In the genomic region with DNA sequence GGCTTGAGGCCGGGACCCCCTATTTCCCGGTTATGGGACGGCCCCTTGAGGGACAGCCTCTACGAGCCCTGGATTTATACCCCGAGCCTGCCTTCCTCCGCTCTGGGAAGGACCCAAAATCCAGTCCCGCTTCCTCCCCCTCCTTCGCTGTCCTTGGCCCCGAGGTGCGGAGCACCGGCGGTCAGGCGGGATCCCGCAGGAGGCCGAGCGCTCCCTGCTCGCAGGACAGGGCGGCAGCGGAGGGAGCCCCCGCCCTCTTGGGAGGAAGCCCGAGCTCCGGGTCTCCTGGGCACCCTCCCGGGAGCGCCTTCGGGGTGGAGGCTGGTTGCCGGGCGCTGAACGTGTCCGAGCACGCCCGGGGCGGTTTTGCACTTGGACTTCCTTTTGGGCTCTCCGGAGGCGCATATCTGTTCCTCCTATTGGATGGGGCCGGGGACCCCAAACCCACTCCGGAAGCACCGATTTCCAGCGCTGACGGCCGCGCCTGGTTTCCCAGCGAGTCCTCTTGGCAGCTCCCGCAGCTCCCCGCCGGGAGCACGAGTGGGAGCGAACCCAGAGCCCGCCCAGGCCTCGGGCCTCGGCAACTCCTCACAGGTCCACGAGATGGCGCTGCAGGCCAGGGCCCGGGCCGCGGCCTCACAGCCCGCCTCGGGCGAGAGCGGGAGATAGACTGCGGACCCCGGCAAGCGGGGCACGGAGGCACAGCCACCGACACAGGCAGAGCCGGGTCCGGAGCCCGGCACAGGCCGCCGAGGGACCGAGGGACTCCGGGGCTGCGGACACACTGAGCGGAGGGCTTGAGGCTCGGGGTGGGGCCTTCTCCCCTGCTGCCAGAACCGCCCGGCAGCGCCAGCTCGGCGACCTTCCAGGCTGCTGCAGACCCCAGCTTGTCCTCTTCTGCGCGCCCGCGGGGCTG, we compare ENCODE assay signal across 1 cellular context.
TF ChIP-seq lines count a peak whose summit lies in the region.

No MANE protein-coding gene starts in this region.

TF ChIP-seq in K562, 482 proteins besides CTCF, POLR2A, EP300 and RAD21 (continued from another document and continues in another):
- TF ChIP-seq SIX5 (IDR thresholded peaks at IDR 0.05; ENCODE audit: borderline replicate concordance in 1 of 2, insufficient read depth in 1 of 2, low read depth in 1 of 2, low read length in 2 of 2): no peak
- no peak for TF ChIP-seq ZNF134 (CRISPR knock-in tag; conservative IDR thresholded peaks at IDR 0.05)
- TF ChIP-seq, protein P1, sequence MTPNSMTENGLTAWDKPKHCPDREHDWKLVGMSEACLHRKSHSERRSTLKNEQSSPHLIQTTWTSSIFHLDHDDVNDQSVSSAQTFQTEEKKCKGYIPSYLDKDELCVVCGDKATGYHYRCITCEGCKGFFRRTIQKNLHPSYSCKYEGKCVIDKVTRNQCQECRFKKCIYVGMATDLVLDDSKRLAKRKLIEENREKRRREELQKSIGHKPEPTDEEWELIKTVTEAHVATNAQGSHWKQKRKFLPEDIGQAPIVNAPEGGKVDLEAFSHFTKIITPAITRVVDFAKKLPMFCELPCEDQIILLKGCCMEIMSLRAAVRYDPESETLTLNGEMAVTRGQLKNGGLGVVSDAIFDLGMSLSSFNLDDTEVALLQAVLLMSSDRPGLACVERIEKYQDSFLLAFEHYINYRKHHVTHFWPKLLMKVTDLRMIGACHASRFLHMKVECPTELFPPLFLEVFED (CRISPR knock-in tag; conservative IDR thresholded peaks at IDR 0.05): no peak
- no peak for TF ChIP-seq IFI16 (CRISPR knock-in tag; IDR thresholded peaks at IDR 0.05)
- TF ChIP-seq ATF7 (IDR thresholded peaks at IDR 0.05): no peak
- no peak for TF ChIP-seq FOXM1 (IDR thresholded peaks at IDR 0.05; ENCODE audit: low read depth)
- TF ChIP-seq FOXM1 (CRISPR knock-in tag; IDR thresholded peaks at IDR 0.05; ENCODE audit: low read depth): no peak
- no peak for TF ChIP-seq MTA2 (IDR thresholded peaks at IDR 0.05; ENCODE audit: low read depth)
- no peak for TF ChIP-seq HNRNPUL1 (IDR thresholded peaks at IDR 0.05; ENCODE audit: low read length)
- TF ChIP-seq, protein P2, sequence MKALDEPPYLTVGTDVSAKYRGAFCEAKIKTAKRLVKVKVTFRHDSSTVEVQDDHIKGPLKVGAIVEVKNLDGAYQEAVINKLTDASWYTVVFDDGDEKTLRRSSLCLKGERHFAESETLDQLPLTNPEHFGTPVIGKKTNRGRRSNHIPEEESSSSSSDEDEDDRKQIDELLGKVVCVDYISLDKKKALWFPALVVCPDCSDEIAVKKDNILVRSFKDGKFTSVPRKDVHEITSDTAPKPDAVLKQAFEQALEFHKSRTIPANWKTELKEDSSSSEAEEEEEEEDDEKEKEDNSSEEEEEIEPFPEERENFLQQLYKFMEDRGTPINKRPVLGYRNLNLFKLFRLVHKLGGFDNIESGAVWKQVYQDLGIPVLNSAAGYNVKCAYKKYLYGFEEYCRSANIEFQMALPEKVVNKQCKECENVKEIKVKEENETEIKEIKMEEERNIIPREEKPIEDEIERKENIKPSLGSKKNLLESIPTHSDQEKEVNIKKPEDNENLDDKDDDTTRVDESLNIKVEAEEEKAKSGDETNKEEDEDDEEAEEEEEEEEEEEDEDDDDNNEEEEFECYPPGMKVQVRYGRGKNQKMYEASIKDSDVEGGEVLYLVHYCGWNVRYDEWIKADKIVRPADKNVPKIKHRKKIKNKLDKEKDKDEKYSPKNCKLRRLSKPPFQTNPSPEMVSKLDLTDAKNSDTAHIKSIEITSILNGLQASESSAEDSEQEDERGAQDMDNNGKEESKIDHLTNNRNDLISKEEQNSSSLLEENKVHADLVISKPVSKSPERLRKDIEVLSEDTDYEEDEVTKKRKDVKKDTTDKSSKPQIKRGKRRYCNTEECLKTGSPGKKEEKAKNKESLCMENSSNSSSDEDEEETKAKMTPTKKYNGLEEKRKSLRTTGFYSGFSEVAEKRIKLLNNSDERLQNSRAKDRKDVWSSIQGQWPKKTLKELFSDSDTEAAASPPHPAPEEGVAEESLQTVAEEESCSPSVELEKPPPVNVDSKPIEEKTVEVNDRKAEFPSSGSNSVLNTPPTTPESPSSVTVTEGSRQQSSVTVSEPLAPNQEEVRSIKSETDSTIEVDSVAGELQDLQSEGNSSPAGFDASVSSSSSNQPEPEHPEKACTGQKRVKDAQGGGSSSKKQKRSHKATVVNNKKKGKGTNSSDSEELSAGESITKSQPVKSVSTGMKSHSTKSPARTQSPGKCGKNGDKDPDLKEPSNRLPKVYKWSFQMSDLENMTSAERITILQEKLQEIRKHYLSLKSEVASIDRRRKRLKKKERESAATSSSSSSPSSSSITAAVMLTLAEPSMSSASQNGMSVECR (CRISPR knock-in tag; IDR thresholded peaks at IDR 0.05): no peak
- no peak for TF ChIP-seq HDAC2 (IDR thresholded peaks at IDR 0.05)
- no peak for TF ChIP-seq ZNF584 (CRISPR knock-in tag; IDR thresholded peaks at IDR 0.05; ENCODE audit: low read depth)
- TF ChIP-seq ILK (tag; IDR thresholded peaks at IDR 0.05; ENCODE audit: borderline replicate concordance, low read depth): no peak
- TF ChIP-seq MYC (IDR thresholded peaks at IDR 0.05; ENCODE audit: low read depth, low read length): no peak
- no peak for TF ChIP-seq MYC (CRISPR knock-in tag; IDR thresholded peaks at IDR 0.05; ENCODE audit: borderline replicate concordance, low read depth)
- no peak for TF ChIP-seq ZC3H4 (CRISPR knock-in tag; IDR thresholded peaks at IDR 0.05; ENCODE audit: borderline replicate concordance)
- TF ChIP-seq CEBPB (tag; IDR thresholded peaks at IDR 0.05): no peak
- 0 out of 2 replicates have a peak, but pooled peaks have one; percentile 19 for TF ChIP-seq E2F3 (CRISPR knock-in tag; IDR thresholded peaks at IDR 0.05)
- TF ChIP-seq CBX5 (IDR thresholded peaks at IDR 0.05; ENCODE audit: borderline replicate concordance, low read depth): no peak
- no peak for TF ChIP-seq MCM3 (IDR thresholded peaks at IDR 0.05)
- TF ChIP-seq NR2F6 (CRISPR knock-in tag; IDR thresholded peaks at IDR 0.05): no peak
- TF ChIP-seq, protein P3, sequence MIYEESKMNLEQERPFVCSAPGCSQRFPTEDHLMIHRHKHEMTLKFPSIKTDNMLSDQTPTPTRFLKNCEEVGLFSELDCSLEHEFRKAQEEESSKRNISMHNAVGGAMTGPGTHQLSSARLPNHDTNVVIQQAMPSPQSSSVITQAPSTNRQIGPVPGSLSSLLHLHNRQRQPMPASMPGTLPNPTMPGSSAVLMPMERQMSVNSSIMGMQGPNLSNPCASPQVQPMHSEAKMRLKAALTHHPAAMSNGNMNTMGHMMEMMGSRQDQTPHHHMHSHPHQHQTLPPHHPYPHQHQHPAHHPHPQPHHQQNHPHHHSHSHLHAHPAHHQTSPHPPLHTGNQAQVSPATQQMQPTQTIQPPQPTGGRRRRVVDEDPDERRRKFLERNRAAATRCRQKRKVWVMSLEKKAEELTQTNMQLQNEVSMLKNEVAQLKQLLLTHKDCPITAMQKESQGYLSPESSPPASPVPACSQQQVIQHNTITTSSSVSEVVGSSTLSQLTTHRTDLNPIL (CRISPR knock-in tag; IDR thresholded peaks at IDR 0.05): no peak
- no peak for TF ChIP-seq XRCC5 (IDR thresholded peaks at IDR 0.05; ENCODE audit: low read depth, low read length)
- TF ChIP-seq ZNF76 (CRISPR knock-in tag; IDR thresholded peaks at IDR 0.05; ENCODE audit: borderline replicate concordance): no peak
- TF ChIP-seq, protein P4, sequence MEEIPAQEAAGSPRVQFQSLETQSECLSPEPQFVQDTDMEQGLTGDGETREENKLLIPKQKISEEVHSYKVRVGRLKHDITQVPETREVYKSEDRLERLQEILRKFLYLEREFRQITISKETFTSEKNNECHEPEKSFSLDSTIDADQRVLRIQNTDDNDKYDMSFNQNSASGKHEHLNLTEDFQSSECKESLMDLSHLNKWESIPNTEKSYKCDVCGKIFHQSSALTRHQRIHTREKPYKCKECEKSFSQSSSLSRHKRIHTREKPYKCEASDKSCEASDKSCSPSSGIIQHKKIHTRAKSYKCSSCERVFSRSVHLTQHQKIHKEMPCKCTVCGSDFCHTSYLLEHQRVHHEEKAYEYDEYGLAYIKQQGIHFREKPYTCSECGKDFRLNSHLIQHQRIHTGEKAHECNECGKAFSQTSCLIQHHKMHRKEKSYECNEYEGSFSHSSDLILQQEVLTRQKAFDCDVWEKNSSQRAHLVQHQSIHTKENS (CRISPR knock-in tag; IDR thresholded peaks at IDR 0.05): no peak
- no peak for TF ChIP-seq CBX1 (IDR thresholded peaks at IDR 0.05; ENCODE audit: low read depth)
- no peak for TF ChIP-seq NEUROD1 (IDR thresholded peaks at IDR 0.05; ENCODE audit: borderline replicate concordance, low read depth, low read length, partially characterized antibody)
- TF ChIP-seq ETV1 (tag; conservative IDR thresholded peaks at IDR 0.05; ENCODE audit: low read depth): no peak
- TF ChIP-seq SMC3 (conservative IDR thresholded peaks at IDR 0.05; ENCODE audit: insufficient read depth, low read depth, low read length): peak; percentile 63; the same call in 1 of the 2 replicates
- TF ChIP-seq, protein P5, sequence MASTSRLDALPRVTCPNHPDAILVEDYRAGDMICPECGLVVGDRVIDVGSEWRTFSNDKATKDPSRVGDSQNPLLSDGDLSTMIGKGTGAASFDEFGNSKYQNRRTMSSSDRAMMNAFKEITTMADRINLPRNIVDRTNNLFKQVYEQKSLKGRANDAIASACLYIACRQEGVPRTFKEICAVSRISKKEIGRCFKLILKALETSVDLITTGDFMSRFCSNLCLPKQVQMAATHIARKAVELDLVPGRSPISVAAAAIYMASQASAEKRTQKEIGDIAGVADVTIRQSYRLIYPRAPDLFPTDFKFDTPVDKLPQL (IDR thresholded peaks at IDR 0.05; ENCODE audit: extremely low read depth, insufficient read length): no peak
- no peak for TF ChIP-seq NFE2 (IDR thresholded peaks at IDR 0.05; ENCODE audit: low read depth)
- no peak for TF ChIP-seq HOXB6 (CRISPR knock-in tag; IDR thresholded peaks at IDR 0.05; ENCODE audit: borderline replicate concordance)
- no peak for TF ChIP-seq HNRNPH1 (optimal IDR thresholded peaks at IDR 0.05; ENCODE audit: low read depth, low read length)
- TF ChIP-seq SMAD2 (IDR thresholded peaks at IDR 0.05; ENCODE audit: low read depth, low read length): no peak
- TF ChIP-seq NR4A1 (CRISPR knock-in tag; IDR thresholded peaks at IDR 0.05): no peak
- TF ChIP-seq NR4A1 (tag; IDR thresholded peaks at IDR 0.05): no peak
- no peak for TF ChIP-seq PCBP2 (IDR thresholded peaks at IDR 0.05; ENCODE audit: low read depth, low read length, poor library complexity, severe bottlenecking)
- peak; percentile 28; the same call in 1 of the 2 replicates for TF ChIP-seq ZBTB7A (IDR thresholded peaks at IDR 0.05; ENCODE audit: borderline replicate concordance, control insufficient read depth, low read depth, low read length)
- TF ChIP-seq THRAP3 (IDR thresholded peaks at IDR 0.05; ENCODE audit: borderline replicate concordance): no peak
- TF ChIP-seq XRCC3 (IDR thresholded peaks at IDR 0.05): no peak
- TF ChIP-seq RBM14 (IDR thresholded peaks at IDR 0.05; ENCODE audit: borderline replicate concordance, insufficient read depth, low read depth, low read length): no peak
- TF ChIP-seq, protein P6, sequence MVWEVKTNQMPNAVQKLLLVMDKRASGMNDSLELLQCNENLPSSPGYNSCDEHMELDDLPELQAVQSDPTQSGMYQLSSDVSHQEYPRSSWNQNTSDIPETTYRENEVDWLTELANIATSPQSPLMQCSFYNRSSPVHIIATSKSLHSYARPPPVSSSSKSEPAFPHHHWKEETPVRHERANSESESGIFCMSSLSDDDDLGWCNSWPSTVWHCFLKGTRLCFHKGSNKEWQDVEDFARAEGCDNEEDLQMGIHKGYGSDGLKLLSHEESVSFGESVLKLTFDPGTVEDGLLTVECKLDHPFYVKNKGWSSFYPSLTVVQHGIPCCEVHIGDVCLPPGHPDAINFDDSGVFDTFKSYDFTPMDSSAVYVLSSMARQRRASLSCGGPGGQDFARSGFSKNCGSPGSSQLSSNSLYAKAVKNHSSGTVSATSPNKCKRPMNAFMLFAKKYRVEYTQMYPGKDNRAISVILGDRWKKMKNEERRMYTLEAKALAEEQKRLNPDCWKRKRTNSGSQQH (CRISPR knock-in tag; IDR thresholded peaks at IDR 0.05): no peak
- no peak for TF ChIP-seq ZNF239 (CRISPR knock-in tag; IDR thresholded peaks at IDR 0.05)
- no peak for TF ChIP-seq POLR2G (IDR thresholded peaks at IDR 0.05; ENCODE audit: low read depth, low read length)
- TF ChIP-seq NELFE (IDR thresholded peaks at IDR 0.05; ENCODE audit: insufficient read depth, insufficient read length): no peak
